Comparison of ENCODE assay signal across 8 cellular contexts in the genomic region with DNA sequence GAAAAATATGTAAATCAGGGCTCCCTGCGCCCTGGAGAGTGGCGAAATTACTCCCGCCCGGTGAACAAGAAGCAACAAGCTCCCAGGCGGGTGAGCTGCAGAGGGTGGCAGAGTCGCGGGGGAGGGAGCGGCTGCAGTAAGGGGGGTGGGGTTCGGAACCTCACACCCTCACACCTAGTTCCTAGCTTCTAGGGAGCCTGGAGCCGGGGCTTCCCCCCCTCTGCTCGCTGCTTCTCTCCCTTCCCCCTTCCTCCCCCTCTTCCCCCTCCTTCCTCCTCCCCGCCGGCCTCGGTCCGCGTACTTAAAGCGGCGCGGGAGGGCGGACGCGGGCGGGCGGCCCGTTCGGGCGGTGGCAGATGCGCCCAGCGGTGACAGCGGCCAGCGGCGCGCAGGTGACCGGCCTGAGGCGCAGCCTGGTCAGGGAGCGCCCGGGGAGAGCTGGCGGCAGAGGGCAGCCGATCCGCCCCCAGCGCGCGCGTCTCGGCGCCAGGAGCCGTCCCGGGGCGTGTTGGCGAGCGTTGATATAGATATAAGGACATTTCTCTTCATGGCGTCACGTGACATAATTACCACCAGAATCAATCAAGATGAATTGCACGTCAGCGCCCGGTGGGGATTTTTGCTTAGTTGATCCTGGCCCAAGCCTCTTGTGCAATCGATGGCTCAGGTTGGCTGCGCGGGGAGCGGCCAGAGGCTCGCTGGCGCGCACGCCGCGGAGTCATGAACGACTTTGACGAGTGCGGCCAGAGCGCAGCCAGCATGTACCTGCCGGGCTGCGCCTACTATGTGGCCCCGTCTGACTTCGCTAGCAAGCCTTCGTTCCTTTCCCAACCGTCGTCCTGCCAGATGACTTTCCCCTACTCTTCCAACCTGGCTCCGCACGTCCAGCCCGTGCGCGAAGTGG.
DNase-seq lines count a peak whose midpoint lies in the region; ATAC-seq and TF ChIP-seq lines count a peak whose summit lies in the region.

A gene (plus strand): TSS at position 645 of the 904 bp plus-strand sequence. CDS start 76 bp downstream, at position 721.

- no peak for ATAC-seq in GM19397 (IDR thresholded peaks at IDR 0.05; ENCODE audit: unreplicated experiment)

- in situ Hi-C loops in ACHN (cut with HindIII; ENCODE audit: low pct_ligation_motif_present, low pct_unique_long_range_greater_than_20kb, low sequenced_read_pairs), result no loop called here

- H3K4me3 ChIP-seq in foreskin fibroblast (ENCODE audit: low read depth in 1 of 2, low read length in 2 of 2) (peak within 1 kb of the TSS; percentile 55 to 75), skin epidermis (peak within 1 kb of the TSS; percentile 16 to 45 (median 29))

- peak; percentile 67 for DNase-seq in ACHN
- DNase-seq in HK-2 (ENCODE audit: unreplicated experiment), result peak; percentile 62
- DNase-seq in SHP77 treated with DMSO at 0.1 percent for 48 hours (lab: John Stamatoyannopoulos, UW), result peak; percentile 41
- peak; percentile 55 to 68 for DNase-seq in foreskin fibroblast
- DNase-seq in stimulated activated CD4-positive, alpha-beta T cell treated with anti-CD3 and anti-CD28 coated beads, Interleukin-1b, Interleukin-23, amount 100 ng/mL, for 48 hours, result no peak
- no peak for DNase-seq in GDM1 (lab: John Stamatoyannopoulos, UW)

- peak within 1 kb of the TSS in 4 of 21 experiments; percentile 10 to 80 (median 60) for H3K27ac ChIP-seq in skin epidermis

- TF ChIP-seq CTCF in foreskin fibroblast (IDR thresholded peaks at IDR 0.05; ENCODE audit: low read depth, low read length), result no peak

Comparison
In these comparisons a context has a peak if more than half of its experiments do, and no peak if none do; other contexts are left out.
1. DNase-seq: peak in ACHN (single experiment), HK-2 (single experiment), SHP77 treated with DMSO at 0.1 percent for 48 hours (single experiment) and foreskin fibroblast (2 of 2); none in stimulated activated CD4-positive, alpha-beta T cell treated with anti-CD3 and anti-CD28 coated beads, Interleukin-1b, Interleukin-23, amount 100 ng/mL, for 48 hours (single experiment) and GDM1 (single experiment).